17 cellular contexts compared by ENCODE assay signal in genomic region chr1:229354226-229354625, GRCh38. TPM values are rescaled to one million over a fixed set of nuclear protein-coding genes. Genes with fewer than 3 reads are reported as not detected.
DNase-seq lines count a peak whose midpoint lies in the region; ATAC-seq, FAIRE-seq and TF ChIP-seq lines count a peak whose summit lies in the region.
"Had no signal": no experiment of that assay in that cellular context is flagged by ENCODE, and none has a peak within 500 bp of the region (broad histone marks: within the 10 kb centered on the region; RNA-seq: fewer than 3 reads in every experiment).

No MANE protein-coding gene starts in this region.

- no peak overlapping the region for H4K8ac ChIP-seq in H1 (ENCODE audit: extremely low read depth, insufficient read depth, low read length)

- H2AK5ac ChIP-seq in H1 (ENCODE audit: low read depth, low read length): no peak overlapping the region

- no peak for TF ChIP-seq POLR2A in HepG2 (IDR thresholded peaks at IDR 0.05; ENCODE audit: insufficient read depth in 1 of 2, low read depth in 2 of 2, low read length in 2 of 2)
- no peak for TF ChIP-seq POLR2A in right lobe of liver (IDR thresholded peaks at IDR 0.05)
- TF ChIP-seq POLR2A in H1 (IDR thresholded peaks at IDR 0.05; ENCODE audit: control extremely low read depth in 1 of 2, low read depth in 2 of 2, low read length in 2 of 2): no peak

- TF ChIP-seq RAD21 in HepG2 (CRISPR knock-in tag; IDR thresholded peaks at IDR 0.05) (no peak), H1 (IDR thresholded peaks at IDR 0.05 in 1 of 2, conservative IDR thresholded peaks at IDR 0.05 in 1 of 2; ENCODE audit: low read depth in 2 of 2, low read length in 2 of 2) (no peak)

- no peaks in the 10 kb centered on the region for H3K36me3 ChIP-seq in HepG2 (replicated peaks in 1 of 2; ENCODE audit: control insufficient read depth in 1 of 2, insufficient read depth in 2 of 2, low read length in 2 of 2)
- no peaks in the 10 kb centered on the region for H3K36me3 ChIP-seq in right lobe of liver
- H3K36me3 ChIP-seq in HEK293 (ENCODE audit: control insufficient read depth in 2 of 2, insufficient read depth in 1 of 2, low read length in 2 of 2): no peaks in the 10 kb centered on the region
- no peaks in the 10 kb centered on the region for H3K36me3 ChIP-seq in H1 (ENCODE audit: control insufficient read depth in 2 of 4, insufficient read depth in 4 of 4, low read length in 3 of 4)

- H3K4me1 ChIP-seq in HepG2 (ENCODE audit: insufficient read depth, low read length) (peaks cover 9% of the 10 kb centered on the region), right lobe of liver (no peaks in the 10 kb centered on the region), HEK293 (ENCODE audit: control insufficient read depth, insufficient read depth, low read length) (no peaks in the 10 kb centered on the region), H1 (replicated peaks in 1 of 4; ENCODE audit: control insufficient read depth in 3 of 4, insufficient read depth in 4 of 4, low read length in 3 of 4) (no peaks in the 10 kb centered on the region)

- H3K27me3 ChIP-seq in HepG2 (ENCODE audit: control insufficient read depth in 1 of 2, insufficient read depth in 2 of 2, low read length in 2 of 2) (peaks cover 0 to 11% of the 10 kb centered on the region in 2 experiments; a peak in 2 of 5 replicates), right lobe of liver (no peaks in the 10 kb centered on the region), H1 (replicated peaks in 1 of 4; ENCODE audit: control insufficient read depth in 3 of 4, extremely low read depth in 1 of 4, insufficient read depth in 3 of 4, low read length in 3 of 4) (no peaks in the 10 kb centered on the region), dorsolateral prefrontal cortex (peaks cover 0 to 2% (median 0%) of the 10 kb centered on the region in 45 donors)

- no peak overlapping the region for H3K18ac ChIP-seq in H1 (ENCODE audit: extremely low read depth, low read length)

- H2AFZ ChIP-seq in HepG2 (ENCODE audit: low read length): no peak overlapping the region
- no peak overlapping the region for H2AFZ ChIP-seq in H1 (ENCODE audit: low read length)

- no peaks in the 10 kb centered on the region for H3K79me1 ChIP-seq in H1 (ENCODE audit: low read depth, low read length)

- H3K27ac ChIP-seq in HepG2 (ENCODE audit: extremely low read length, insufficient read depth, low read length) (no peak overlapping the region), right lobe of liver (no peak overlapping the region), HEK293 (ENCODE audit: extremely low read depth, low read depth, low read length) (no peak overlapping the region), H1 (ENCODE audit: low read depth, low read length) (no peak overlapping the region), dorsolateral prefrontal cortex (no peak overlapping the region)

- CTCF ChIA-PET in HepG2 (lab: Yijun Ruan, JAX; ENCODE audit: low intra/inter-chr PET ratio, low total read pairs) (no interaction called here), HEK293 (lab: Yijun Ruan, JAX) (interaction anchor here (0.6 to 1.0 kb wide), 4 partner anchors 13 to 494 kb away, joined by 3 to 4 read pairs (median 4); no protein-coding TSS in a partner anchor), H1 (lab: Charles Lee; ENCODE audit: partially characterized antibody) (no interaction called here)

- FAIRE-seq in HepG2 (lab: Jason Lieb, UNC) (no peak), H1 (lab: Jason Lieb, UNC) (no peak)
- FAIRE-seq: G401.6, GM12892 had no signal

- intact Hi-C loops in HepG2 (cut with micrococcal nuclease; ENCODE audit: unreplicated experiment) (no loop called here), right lobe of liver (cut with DNase I) (no loop called here), dorsolateral prefrontal cortex (cut with DNase I) (no loop called here)

- BruUV-seq in HepG2 (replicated peaks; lab: Mats Ljungman, UMichigan): no TSS peak

- no peak overlapping the region for H4K91ac ChIP-seq in H1 (replicated peaks; ENCODE audit: insufficient read length, low read length)

- in situ Hi-C loops in HepG2 (cut with HindIII; ENCODE audit: extremely low pct_ligation_motif_present, low pct_unique_long_range_greater_than_20kb): no loop called here

- no peak overlapping the region for H2BK15ac ChIP-seq in H1 (ENCODE audit: low read length)

- H4K5ac ChIP-seq in H1 (ENCODE audit: insufficient read length, low read depth, low read length): no peak overlapping the region

- H2BK20ac ChIP-seq in H1 (ENCODE audit: low read length): no peak overlapping the region

- H4K20me1 ChIP-seq in HepG2 (ENCODE audit: insufficient read depth, low read length) (no peaks in the 10 kb centered on the region), H1 (replicated peaks in 1 of 2; ENCODE audit: control insufficient read depth in 1 of 2, insufficient read depth in 2 of 2, low read length in 2 of 2) (no peaks in the 10 kb centered on the region)

- no peak overlapping the region for H3K56ac ChIP-seq in H1 (replicated peaks; ENCODE audit: insufficient read length, low read depth, low read length)

- no peak overlapping the region for H3K14ac ChIP-seq in H1 (ENCODE audit: insufficient read length)

- H3K23me2 ChIP-seq in H1 (ENCODE audit: low read depth, low read length): no peaks in the 10 kb centered on the region; the same call in 1 of the 2 replicates

- no peak overlapping the region for H3K4me2 ChIP-seq in HepG2 (ENCODE audit: low read depth, low read length)
- H3K4me2 ChIP-seq in H1 (ENCODE audit: insufficient read depth in 1 of 2, low read depth in 2 of 2, low read length in 2 of 2): no peak overlapping the region

- no peak overlapping the region for H3K4me3 ChIP-seq in HepG2 (replicated peaks in 1 of 3; ENCODE audit: insufficient read depth in 1 of 3, low read depth in 2 of 3, low read length in 3 of 3)
- no peak overlapping the region for H3K4me3 ChIP-seq in right lobe of liver
- no peak overlapping the region for H3K4me3 ChIP-seq in HEK293 (ENCODE audit: low read depth, low read length)
- H3K4me3 ChIP-seq in H1 (ENCODE audit: extremely low read depth in 1 of 4, insufficient read depth in 2 of 4, low read depth in 3 of 4, low read length in 4 of 4): no peak overlapping the region
- no peak overlapping the region for H3K4me3 ChIP-seq in dorsolateral prefrontal cortex

- H2BK5ac ChIP-seq in H1 (ENCODE audit: low read depth, low read length): no peak overlapping the region

- H3K23ac ChIP-seq in H1 (ENCODE audit: insufficient read length): no peak overlapping the region

- POLR2A ChIA-PET in HepG2 (lab: Yijun Ruan, JAX) (no interaction called here), HEK293 (lab: Yijun Ruan, JAX) (interaction anchor here (1.4 kb wide), 1 partner anchor 11 kb away, joined by 3 read pairs; the partner anchor contains the start of gene CCSAP), H1 (lab: Charles Lee; ENCODE audit: partially characterized antibody) (no interaction called here)

- H3K9ac ChIP-seq in HepG2 (ENCODE audit: insufficient read depth, low read depth, low read length) (no peak overlapping the region), H1 (replicated peaks in 1 of 4; ENCODE audit: extremely low read depth in 1 of 4, low read depth in 3 of 4, low read length in 3 of 4) (no peak overlapping the region)

- TF ChIP-seq EP300 in HepG2 (IDR thresholded peaks at IDR 0.05; ENCODE audit: low read depth in 2 of 2, low read length in 2 of 2): no peak
- TF ChIP-seq EP300 in HepG2 (CRISPR knock-in tag; IDR thresholded peaks at IDR 0.05; ENCODE audit: borderline replicate concordance): no peak
- no peak for TF ChIP-seq EP300 in H1 (IDR thresholded peaks at IDR 0.05; ENCODE audit: borderline replicate concordance in 1 of 2, low read depth in 2 of 2, low read length in 2 of 2)

- H3K79me2 ChIP-seq in HepG2 (ENCODE audit: insufficient read depth, low read length) (no peaks in the 10 kb centered on the region), H1 (ENCODE audit: control insufficient read depth in 1 of 2, insufficient read depth in 2 of 2, low read length in 2 of 2) (no peaks in the 10 kb centered on the region)

- H2BK120ac ChIP-seq in H1 (replicated peaks; ENCODE audit: low read depth, low read length): no peak overlapping the region

- DNase-seq in HepG2 (ENCODE audit: low spot score): no peak
- DNase-seq in right lobe of liver: no peak
- no peak for DNase-seq in H1 (ENCODE audit: low read depth in 1 of 2, low spot score in 2 of 2)
- DNase-seq in dorsolateral prefrontal cortex: no peak
- DNase-seq: 8988T; C1 segment of cervical spinal cord; Calu3; CD4-positive, alpha-beta memory T cell; COR-L47; DMS153; DND-41; GOT3; H7 had no signal

- ATAC-seq in HepG2: no peak
- no peak for ATAC-seq in right lobe of liver
- no peak for ATAC-seq in esophagus mucosa

- H3K9me3 ChIP-seq in HepG2 (ENCODE audit: low read length) (0 out of 2 replicates have a peak, but pooled peaks cover 5% of the 10 kb centered on the region), right lobe of liver (no peaks in the 10 kb centered on the region), HEK293 (ENCODE audit: control insufficient read depth, insufficient read depth, low read depth, low read length) (no peaks in the 10 kb centered on the region), H1 (ENCODE audit: insufficient read depth in 2 of 2, low read depth in 1 of 2, low read length in 1 of 2) (peaks cover 4 to 5% of the 10 kb centered on the region in 2 experiments; a peak in 1 of 4 replicates)

- H3K4ac ChIP-seq in H1 (replicated peaks; ENCODE audit: insufficient read length, low read depth, low read length): no peak overlapping the region

- no peak overlapping the region for H2BK12ac ChIP-seq in H1 (ENCODE audit: low read depth, low read length)

- TF ChIP-seq CTCF in HepG2 (CRISPR knock-in tag; IDR thresholded peaks at IDR 0.05): no peak
- TF ChIP-seq CTCF in right lobe of liver (IDR thresholded peaks at IDR 0.05): no peak
- TF ChIP-seq CTCF in HEK293 (tag by site-specific recombination; IDR thresholded peaks at IDR 0.05): no peak
- TF ChIP-seq CTCF in H1 (IDR thresholded peaks at IDR 0.05; ENCODE audit: control extremely low read depth in 1 of 3, insufficient read depth in 1 of 3, low read depth in 1 of 3, low read length in 3 of 3): no peak
- no peak for TF ChIP-seq CTCF in dorsolateral prefrontal cortex (IDR thresholded peaks at IDR 0.05 in 54 of 56, conservative IDR thresholded peaks at IDR 0.05 in 2 of 56; ENCODE audit: low read depth in 1 of 56, partially characterized antibody in 56 of 56)

RNA-seq across cellular contexts. Expression of gene CCSAP, which starts 11.4 kb away (rescaled TPM):
- total RNA-seq in HepG2 (2016; rRNA removed; fragmentation: Illumina TruSeq; extraction: Trizol) (9.0 and 10.0 TPM in 2 replicates), right lobe of liver (1 to 10 TPM; 1.4 to 3.2 (median 1.7) TPM), dorsolateral prefrontal cortex (10 to 100 TPM; 35.1 to 95.8 (median 63.1) TPM), esophagus mucosa (3.0 TPM)
- 1.1 and 1.4 TPM in 2 replicates for total RNA-seq in HepG2 (2016; cell fraction: cytosol; rRNA removed; fragmentation: Illumina TruSeq; extraction: Trizol; ENCODE audit: low read depth)
- total RNA-seq in HepG2 (2016; cell fraction: insoluble cytoplasmic fraction; rRNA removed; fragmentation: Illumina TruSeq; extraction: Trizol): 9.1 and 10.6 TPM in 2 replicates
- 5.1 and 6.2 TPM in 2 replicates for total RNA-seq in HepG2 (2016; cell fraction: membrane; rRNA removed; fragmentation: Illumina TruSeq; extraction: Trizol)
- 8.2 and 9.2 TPM in 2 replicates for total RNA-seq in HepG2 (2016; cell fraction: nucleus; rRNA removed; fragmentation: Illumina TruSeq; extraction: Trizol)
- polyA plus RNA-seq in HepG2 (2011; rRNA removed) (3.1 and 3.7 TPM in 2 replicates), H1 (2011; rRNA removed) (2.4 and 3.5 TPM in 2 replicates)
- 1.8 and 2.8 TPM in 2 replicates for polyA plus RNA-seq in HepG2 (2011; cell fraction: cytosol; rRNA removed)
- 4.2 TPM in 2 replicates for polyA plus RNA-seq in HepG2 (2011; cell fraction: nucleus; rRNA removed)
- polyA plus RNA-seq in HepG2 (2012): 3.8 and 4.7 TPM in 2 replicates
- polyA plus RNA-seq in HepG2 (2016; cell fraction: cytosol; fragmentation: Illumina TruSeq; extraction: Trizol; ENCODE audit: low read depth): 0.62 and 0.77 TPM in 2 replicates
- polyA plus RNA-seq in HepG2 (2016; cell fraction: insoluble cytoplasmic fraction; fragmentation: Illumina TruSeq; extraction: Trizol; ENCODE audit: low read depth): 8.6 TPM in 2 replicates
- polyA plus RNA-seq in HepG2 (2016; cell fraction: membrane; fragmentation: Illumina TruSeq; extraction: Trizol; ENCODE audit: low read depth): 2.5 TPM in 2 replicates
- polyA plus RNA-seq in HepG2 (2016; cell fraction: nucleus; fragmentation: Illumina TruSeq; extraction: Trizol; ENCODE audit: insufficient read depth, low read depth): 11.2 and 11.4 TPM in 2 replicates
- 3.9 and 4.7 TPM in 2 replicates for polyA minus RNA-seq in HepG2 (2011; rRNA and poly(A)+ RNA removed; ENCODE audit: low replicate concordance)
- 5.4 and 5.9 TPM in 2 replicates for polyA minus RNA-seq in HepG2 (2011; cell fraction: cytosol; rRNA and poly(A)+ RNA removed)
- 8.7 and 9.3 TPM in 2 replicates for polyA minus RNA-seq in HepG2 (2011; cell fraction: nucleus; rRNA and poly(A)+ RNA removed)
- 16.5 and 17.2 TPM in 2 replicates for total RNA-seq in H1 (2021; fragmentation: NEBNext Ultra II Directional; extraction: Animal tissue kit (Norgen Biotek cat#: 25700))
- polyA plus RNA-seq in H1 (2011; cell fraction: cytosol; rRNA removed): 4.1 TPM
- 2.0 TPM for polyA plus RNA-seq in H1 (2011; cell fraction: nucleus; rRNA removed)
- 3.4 to 7.0 TPM (median 4.6 TPM) in 4 replicates for polyA plus RNA-seq in H1 (2012, experiment 1 of 2)
- 0.58 TPM for polyA plus RNA-seq in H1 (2012, experiment 2 of 2)
- 12.3 TPM for polyA plus RNA-seq in H1 (2013, experiment 1 of 2)
- polyA plus RNA-seq in H1 (2013, experiment 2 of 2): 13.5 TPM
- polyA minus RNA-seq in H1 (2011; rRNA and poly(A)+ RNA removed): 6.1 and 6.3 TPM in 2 replicates
- 6.4 TPM for polyA minus RNA-seq in H1 (2011; cell fraction: cytosol; rRNA and poly(A)+ RNA removed)
- 10.9 TPM for polyA minus RNA-seq in H1 (2011; cell fraction: nucleus; rRNA and poly(A)+ RNA removed)

Comparison
In these comparisons a context has a peak if more than half of its experiments do, and no peak if none do; other contexts are left out.
1. Of the 63 proteins assayed by ChIP-seq in both HepG2 and HEK293: peak only in HepG2: none; only in HEK293: SETDB1, ZNF280D and ZNF580; in both: none; in neither: 60.